Comparison of ENCODE assay signal across 12 cellular contexts in genomic region chr1:111517464-111518225, GRCh38. TPM values are rescaled to one million over a fixed set of nuclear protein-coding genes. Genes with fewer than 3 reads are reported as not detected.
A peak's percentile ranks its signal among the peaks of the same experiment; 100 is the strongest.
DNase-seq lines count a peak whose midpoint lies in the region; ATAC-seq and FAIRE-seq lines count a peak whose summit lies in the region.
"Had no signal": no experiment of that assay in that cellular context is flagged by ENCODE, and none has a peak within 500 bp of the region (broad histone marks: within the 10 kb centered on the region; RNA-seq: fewer than 3 reads in every experiment).

No MANE protein-coding gene starts in this region.

- no peaks in the 10 kb centered on the region for H3K9me3 ChIP-seq in CD8-positive, alpha-beta memory T cell (ENCODE audit: low read length)
- H3K9me3 ChIP-seq: transverse colon had no signal

- FAIRE-seq in GM19239 (lab: Jason Lieb, UNC): peak; percentile 69
- FAIRE-seq: H54 had no signal

- H3K27me3 Mint-ChIP-seq in CD8-positive, alpha-beta memory T cell: no peaks in the 10 kb centered on the region
- H3K27me3 Mint-ChIP-seq in activated naive CD8-positive, alpha-beta T cell treated with anti-CD3 and anti-CD28 coated beads, Interleukin-2, amount 50 U/mL, for 24 hours: no peaks in the 10 kb centered on the region

- H3K4me1 ChIP-seq in CD8-positive, alpha-beta memory T cell (ENCODE audit: insufficient read depth, low read length): peaks cover 38% of the 10 kb centered on the region

- DNase-seq in CD8-positive, alpha-beta memory T cell: peak in 2 of 5 donors; percentile 49 to 52
- DNase-seq in GM19239 (ENCODE audit: insufficient read length, low spot score): no peak
- peak; percentile 89 for DNase-seq in NCI-H748 (lab: John Stamatoyannopoulos, UW; ENCODE audit: unreplicated experiment)
- DNase-seq in activated naive CD8-positive, alpha-beta T cell treated with anti-CD3 and anti-CD28 coated beads, Interleukin-2, amount 50 U/mL, for 24 hours: no peak
- DNase-seq in NCI-H1694 (lab: John Stamatoyannopoulos, UW): no peak
- no peak for DNase-seq in NCI-H146 (lab: John Stamatoyannopoulos, UW)
- DNase-seq: effector CD4-positive, alpha-beta T cell; PC-9; posterior cingulate gyrus; transverse colon had no signal

- H3K36me3 ChIP-seq in CD8-positive, alpha-beta memory T cell (ENCODE audit: insufficient read depth, low read length): no peaks in the 10 kb centered on the region
- H3K36me3 ChIP-seq: transverse colon had no signal

- H3K4me3 Mint-ChIP-seq in CD8-positive, alpha-beta memory T cell: peak overlapping the region in 6 of 7 donors; percentile 4 to 53 (median 36)
- no peak overlapping the region for H3K4me3 Mint-ChIP-seq in activated naive CD8-positive, alpha-beta T cell treated with anti-CD3 and anti-CD28 coated beads, Interleukin-2, amount 50 U/mL, for 24 hours

- peaks cover 26 to 47% (median 27%) of the 10 kb centered on the region in 3 donors for H3K4me1 Mint-ChIP-seq in CD8-positive, alpha-beta memory T cell
- peaks cover 63% of the 10 kb centered on the region for H3K4me1 Mint-ChIP-seq in activated naive CD8-positive, alpha-beta T cell treated with anti-CD3 and anti-CD28 coated beads, Interleukin-2, amount 50 U/mL, for 24 hours

- POLR2A ChIA-PET in CD8-positive, alpha-beta memory T cell (lab: Charles Lee): interaction anchor here (1.4 to 1.9 kb wide), 2 partner anchors 10 to 102 kb away, joined by 3 to 9 read pairs; partner anchors contain the start of gene RAP1A

- H3K36me3 Mint-ChIP-seq in CD8-positive, alpha-beta memory T cell: no peaks in the 10 kb centered on the region
- no peaks in the 10 kb centered on the region for H3K36me3 Mint-ChIP-seq in activated naive CD8-positive, alpha-beta T cell treated with anti-CD3 and anti-CD28 coated beads, Interleukin-2, amount 50 U/mL, for 24 hours (ENCODE audit: low read depth)

- H3K27ac Mint-ChIP-seq in CD8-positive, alpha-beta memory T cell: peak overlapping the region in 7 of 8 donors; percentile 1 to 68 (median 54)
- peak overlapping the region; percentile 70 for H3K27ac Mint-ChIP-seq in activated naive CD8-positive, alpha-beta T cell treated with anti-CD3 and anti-CD28 coated beads, Interleukin-2, amount 50 U/mL, for 24 hours

- ATAC-seq in activated naive CD8-positive, alpha-beta T cell treated with anti-CD3 and anti-CD28 coated beads, Interleukin-2, amount 50 U/mL, for 24 hours: peak; percentile 53
- no peak for ATAC-seq in GM18519 (IDR thresholded peaks at IDR 0.05; ENCODE audit: low FRiP score, unreplicated experiment)

- H3K27me3 ChIP-seq in CD8-positive, alpha-beta memory T cell (ENCODE audit: insufficient read depth, low read length, poor library complexity, severe bottlenecking): no peaks in the 10 kb centered on the region
- H3K27me3 ChIP-seq: transverse colon had no signal

- H3K27ac ChIP-seq in CD8-positive, alpha-beta memory T cell (ENCODE audit: low read depth, low read length): no peak overlapping the region
- H3K27ac ChIP-seq: PC-9 had no signal

- CTCF ChIA-PET in CD8-positive, alpha-beta memory T cell (lab: Charles Lee): interaction anchor here (1.4 to 3.9 kb wide), 3 partner anchors 10 to 106 kb away, joined by 3 to 51 read pairs (median 3); no protein-coding TSS in a partner anchor

- no peaks in the 10 kb centered on the region for H3K9me3 Mint-ChIP-seq in CD8-positive, alpha-beta memory T cell
- H3K9me3 Mint-ChIP-seq in activated naive CD8-positive, alpha-beta T cell treated with anti-CD3 and anti-CD28 coated beads, Interleukin-2, amount 50 U/mL, for 24 hours: no peaks in the 10 kb centered on the region

- H3K4me3 ChIP-seq in CD8-positive, alpha-beta memory T cell (ENCODE audit: low read length): no peak overlapping the region
- H3K4me3 ChIP-seq: PC-9, transverse colon had no signal

RNA-seq across cellular contexts. Expression of gene ADORA3, which starts 14.2 kb away (rescaled TPM):
- under 1 TPM; 0.39 to 0.51 TPM for total RNA-seq in CD8-positive, alpha-beta memory T cell
- polyA plus RNA-seq in CD8-positive, alpha-beta memory T cell: not detected
- total RNA-seq: PC-9 had no signal

RNA-seq across cellular contexts. Expression of gene TMIGD3, which starts 14.2 kb away (rescaled TPM):
- total RNA-seq in CD8-positive, alpha-beta memory T cell: under 1 TPM in 1 of 2 experiments, not detected in 1; 0.26 TPM
- not detected for polyA plus RNA-seq in CD8-positive, alpha-beta memory T cell
- total RNA-seq: PC-9 had no signal

RNA-seq across cellular contexts. Expression of gene C1orf162, which starts 43.9 kb away (rescaled TPM):
- total RNA-seq in CD8-positive, alpha-beta memory T cell: 1 to 10 TPM; 3.9 to 4.9 TPM
- polyA plus RNA-seq in CD8-positive, alpha-beta memory T cell: 90.1 TPM
